ENCODE assay signal across 21 cellular contexts in genomic region chr21:27379381-27379780, GRCh38.
DNase-seq lines count a peak whose midpoint lies in the region; ATAC-seq and TF ChIP-seq lines count a peak whose summit lies in the region.
"Had no signal": no experiment of that assay in that cellular context is flagged by ENCODE, and none has a peak within 500 bp of the region (broad histone marks: within the 10 kb centered on the region; RNA-seq: fewer than 3 reads in every experiment).

No MANE protein-coding gene starts in this region.

- TF ChIP-seq CTCF in GM23338 (conservative IDR thresholded peaks at IDR 0.05; ENCODE audit: low read depth in 2 of 2), result no peak
- no peak for TF ChIP-seq CTCF in fibroblast of the aortic adventitia (IDR thresholded peaks at IDR 0.05; ENCODE audit: insufficient read depth, low read length)
- TF ChIP-seq CTCF in neural progenitor cell (IDR thresholded peaks at IDR 0.05), result no peak

- in situ Hi-C loops in GM23248 (cut with MboI), result no loop called here

- H3F3A ChIP-seq in GM23248 (ENCODE audit: insufficient read depth) (no peaks in the 10 kb centered on the region), GM23338 (replicated peaks; ENCODE audit: low read depth) (no peaks in the 10 kb centered on the region), neural progenitor cell (ENCODE audit: low read depth) (no peaks in the 10 kb centered on the region)

- no peaks in the 10 kb centered on the region; the same call in 2 of the 3 replicates for H3K36me3 Mint-ChIP-seq in GM23338 (ENCODE audit: low read depth)
- no peaks in the 10 kb centered on the region for H3K36me3 Mint-ChIP-seq in neural progenitor cell
- H3K36me3 Mint-ChIP-seq: CD8-positive, alpha-beta T cell had no signal

- H2AFZ ChIP-seq in GM23248 (peak overlapping the region; percentile 12; the same call in 1 of the 2 replicates), GM23338 (peak overlapping the region; percentile 53), neural progenitor cell (replicated peaks) (peak overlapping the region; percentile 52)

- H3K4me2 ChIP-seq in GM23248 (ENCODE audit: unreplicated experiment), result no peak overlapping the region
- H3K4me2 ChIP-seq in GM23338, result no peak overlapping the region
- H3K4me2 ChIP-seq in neural progenitor cell, result no peak overlapping the region

- no peak overlapping the region for H3K27ac ChIP-seq in GM23248
- no peak overlapping the region for H3K27ac ChIP-seq in GM23338 (ENCODE audit: low read depth)
- no peak overlapping the region for H3K27ac ChIP-seq in neural progenitor cell
- H3K27ac ChIP-seq: C4-2B, SJCRH30 had no signal

- H3K27ac Mint-ChIP-seq in GM23338, result peak overlapping the region; percentile 74; the same call in 1 of the 2 replicates
- no peak overlapping the region for H3K27ac Mint-ChIP-seq in neural progenitor cell
- H3K27ac Mint-ChIP-seq: CD8-positive, alpha-beta T cell had no signal

- H3K36me3 ChIP-seq in GM23248 (ENCODE audit: low read depth) (no peaks in the 10 kb centered on the region), GM23338 (ENCODE audit: insufficient read depth) (no peaks in the 10 kb centered on the region), neural progenitor cell (no peaks in the 10 kb centered on the region)
- H3K36me3 ChIP-seq: SJCRH30 had no signal

- H3K79me2 ChIP-seq in GM23248 (ENCODE audit: insufficient read depth), result no peaks in the 10 kb centered on the region
- H3K79me2 ChIP-seq in GM23338 (replicated peaks; ENCODE audit: insufficient read depth), result no peaks in the 10 kb centered on the region
- H3K79me2 ChIP-seq in neural progenitor cell (ENCODE audit: low read depth), result no peaks in the 10 kb centered on the region

- H3K4me1 Mint-ChIP-seq in GM23338, result peaks cover 6% of the 10 kb centered on the region; the same call in 2 of the 3 replicates
- H3K4me1 Mint-ChIP-seq in neural progenitor cell, result no peaks in the 10 kb centered on the region

- H3K9ac ChIP-seq in GM23248 (no peak overlapping the region), neural progenitor cell (no peak overlapping the region)

- no peaks in the 10 kb centered on the region for H3K27me3 ChIP-seq in GM23248 (replicated peaks; ENCODE audit: insufficient read depth)
- H3K27me3 ChIP-seq in GM23338 (ENCODE audit: insufficient read depth), result no peaks in the 10 kb centered on the region
- no peaks in the 10 kb centered on the region for H3K27me3 ChIP-seq in neural progenitor cell
- H3K27me3 ChIP-seq: SJCRH30 had no signal

- H3K27me3 Mint-ChIP-seq in GM23338 (ENCODE audit: insufficient read depth, low read depth, poor library complexity) (no peaks in the 10 kb centered on the region), neural progenitor cell (ENCODE audit: insufficient read depth, low read depth) (no peaks in the 10 kb centered on the region)

- no peak overlapping the region for H3K4me3 ChIP-seq in GM23248
- no peak overlapping the region for H3K4me3 ChIP-seq in GM23338
- no peak overlapping the region for H3K4me3 ChIP-seq in fibroblast of the aortic adventitia (ENCODE audit: low read depth, low read length)
- no peak overlapping the region for H3K4me3 ChIP-seq in neural progenitor cell
- H3K4me3 ChIP-seq: K562, SJCRH30 had no signal

- 18 to 24% methylated on average over 4 of the region's 4 CpGs for WGBS in GM23248 (ENCODE audit: low coverage in 1 of 2, low lambda C conversion rate in 2 of 2, missing lambda C conversion rate in 2 of 2), 2 experiments

- no peaks in the 10 kb centered on the region for H3K9me3 ChIP-seq in GM23248 (ENCODE audit: low read depth)
- H3K9me3 ChIP-seq in neural progenitor cell (ENCODE audit: low read depth), result no peaks in the 10 kb centered on the region
- H3K9me3 ChIP-seq: Caco-2 had no signal

- H3K9me2 ChIP-seq in GM23248 (ENCODE audit: insufficient read depth), result no peaks in the 10 kb centered on the region
- no peaks in the 10 kb centered on the region for H3K9me2 ChIP-seq in GM23338 (ENCODE audit: insufficient read depth)

- H3K4me1 ChIP-seq in GM23248 (ENCODE audit: insufficient read depth) (0 out of 2 replicates have a peak, but pooled peaks cover 3% of the 10 kb centered on the region), GM23338 (ENCODE audit: insufficient read depth) (peaks cover 7% of the 10 kb centered on the region; the same call in 1 of the 2 replicates), neural progenitor cell (no peaks in the 10 kb centered on the region)

- H3K4me3 Mint-ChIP-seq in GM23338 (no peak overlapping the region), neural progenitor cell (no peak overlapping the region)
- H3K4me3 Mint-ChIP-seq: CD8-positive, alpha-beta T cell had no signal

- H3K9me3 Mint-ChIP-seq in GM23338 (no peaks in the 10 kb centered on the region), neural progenitor cell (no peaks in the 10 kb centered on the region)

- DNase-seq in GM23248 (peak; percentile 5), GM23338 (ENCODE audit: low spot score) (no peak), fibroblast of the aortic adventitia (ENCODE audit: low read depth) (peak; percentile 73), neural progenitor cell (ENCODE audit: low spot score) (no peak), HPDE6-E6E7 (ENCODE audit: extremely low spot score) (no peak), GM19238 (ENCODE audit: insufficient read length, low spot score) (no peak)
- DNase-seq: Caco-2; CD8-positive, alpha-beta T cell; H7; Kasumi-1; MV-4-11; NCI-H1105; NCI-H1436 treated with DMSO at 0.1 percent for 48 hours; NCI-H1930; NCI-H2107; NCI-H524 treated with DMSO at 0.1 percent for 48 hours; NCI-H774; SJCRH30 had no signal

- ATAC-seq in GM23338 (no peak), GM19463 (IDR thresholded peaks at IDR 0.05; ENCODE audit: unreplicated experiment) (no peak)
- ATAC-seq: CD8-positive, alpha-beta T cell; K562 had no signal

- H4K20me1 ChIP-seq in GM23248 (ENCODE audit: insufficient read depth) (no peaks in the 10 kb centered on the region), GM23338 (replicated peaks; ENCODE audit: insufficient read depth) (no peaks in the 10 kb centered on the region), neural progenitor cell (ENCODE audit: low read depth) (no peaks in the 10 kb centered on the region)

TF ChIP-seq in GM23338, 12 proteins besides CTCF, POLR2A, EP300 and RAD21:
- TF ChIP-seq ZNF331 (CRISPR knock-in tag; IDR thresholded peaks at IDR 0.05; ENCODE audit: low read depth), result no peak
- TF ChIP-seq EZH2phosphoT487 (IDR thresholded peaks at IDR 0.05; ENCODE audit: unreplicated experiment), result no peak
- TF ChIP-seq NANOG (IDR thresholded peaks at IDR 0.05; ENCODE audit: borderline replicate concordance), result no peak
- no peak for TF ChIP-seq JUNB (IDR thresholded peaks at IDR 0.05; ENCODE audit: unreplicated experiment)
- no peak for TF ChIP-seq STAT1 (IDR thresholded peaks at IDR 0.05; ENCODE audit: unreplicated experiment)
- TF ChIP-seq POLR2AphosphoS5 (IDR thresholded peaks at IDR 0.05; ENCODE audit: low read depth), result no peak
- TF ChIP-seq ETS1 (IDR thresholded peaks at IDR 0.05), result no peak

Comparison
In these comparisons a context has a peak if more than half of its experiments do, and no peak if none do; other contexts are left out.
1. DNase-seq: peak in GM23248 (single experiment) and fibroblast of the aortic adventitia (single experiment); none in GM23338 (single experiment), neural progenitor cell (single experiment), HPDE6-E6E7 (single experiment) and GM19238 (single experiment).
2. Peak in every context shown above with its lines, with median percentiles within 50 percentile points of each other: H2AFZ ChIP-seq.